In genomic region chrX:153869473-153870287, GRCh38 we compare ENCODE assay signal across 18 cellular contexts. TPM values are rescaled to one million over a fixed set of nuclear protein-coding genes. Genes with fewer than 3 reads are reported as not detected.
DNase-seq lines count a peak whose midpoint lies in the region; ATAC-seq and TF ChIP-seq lines count a peak whose summit lies in the region.
"Had no signal": no experiment of that assay in that cellular context is flagged by ENCODE, and none has a peak within 500 bp of the region (broad histone marks: within the 10 kb centered on the region; RNA-seq: fewer than 3 reads in every experiment).

No MANE protein-coding gene starts in this region.

- in situ Hi-C loops in mammary epithelial cell (cut with MboI; ENCODE audit: low sequenced_read_pairs in 2 of 2), result no loop called here

- H2BK15ac ChIP-seq in neuronal stem cell (ENCODE audit: low read length), result no peak overlapping the region

- no peak overlapping the region for H4K91ac ChIP-seq in neuronal stem cell (ENCODE audit: low read depth, low read length, poor library complexity)

- dilution Hi-C loops in mammary epithelial cell (cut with HindIII; ENCODE audit: low sequenced_read_pairs), result no loop called here

- H3K79me2 ChIP-seq in mammary epithelial cell (ENCODE audit: insufficient read depth, low read length), result no peaks in the 10 kb centered on the region

- ATAC-seq in HG02840 (IDR thresholded peaks at IDR 0.05; ENCODE audit: low FRiP score, unreplicated experiment), result no peak
- ATAC-seq: GM12878 had no signal

- peak overlapping the region; percentile 73 for H2BK12ac ChIP-seq in neuronal stem cell (ENCODE audit: low read length)

- intact Hi-C loops in mammary epithelial cell (cut with micrococcal nuclease) (no loop called here), breast epithelium (cut with DNase I; ENCODE audit: low total_unique reads) (no loop called here)

- H3K4me3 ChIP-seq in mammary epithelial cell (replicated peaks in 1 of 3; ENCODE audit: insufficient read depth in 1 of 3, low read depth in 2 of 3, low read length in 3 of 3) (no peak overlapping the region), breast epithelium (no peak overlapping the region), neuronal stem cell (ENCODE audit: low read length in 2 of 2) (no peak overlapping the region)
- H3K4me3 ChIP-seq: BLaER1 treated with 17β-estradiol and CSF1 and Interleukin-3, amounts not matched to agents 10 nM and 100 nM; GM12878; HAP-1 had no signal

- no peak overlapping the region for H3K14ac ChIP-seq in neuronal stem cell (ENCODE audit: low read length)

- no peak overlapping the region for H3K4ac ChIP-seq in neuronal stem cell (ENCODE audit: low read length)

- WGBS in mammary epithelial cell (ENCODE audit: low coverage, missing lambda C conversion rate), result 94% methylated on average over 15 of the region's 31 CpGs
- no CpG with 5 or more reads among the region's 31 CpGs for WGBS in neuronal stem cell (ENCODE audit: extremely low coverage in 2 of 2, insufficient read length in 2 of 2, insufficient replicate concordance in 1 of 2), 2 donors

- H4K20me1 ChIP-seq in mammary epithelial cell (ENCODE audit: insufficient read depth, low read length), result no peaks in the 10 kb centered on the region

- no peak overlapping the region for H4K8ac ChIP-seq in neuronal stem cell (ENCODE audit: low read depth, low read length)

- TF ChIP-seq CTCF in mammary epithelial cell (conservative IDR thresholded peaks at IDR 0.05 in 1 of 2, IDR thresholded peaks at IDR 0.05 in 1 of 2; ENCODE audit: extremely low read depth in 1 of 2, insufficient read depth in 1 of 2, low read depth in 1 of 2, low read length in 2 of 2) (no peak), breast epithelium (IDR thresholded peaks at IDR 0.05) (no peak)

- H3K79me1 ChIP-seq in neuronal stem cell (ENCODE audit: low read depth, low read length), result no peaks in the 10 kb centered on the region

- no peak overlapping the region for H2AFZ ChIP-seq in mammary epithelial cell (ENCODE audit: low read depth, low read length)
- no peak overlapping the region for H2AFZ ChIP-seq in neuronal stem cell (ENCODE audit: low read length)

- H3K36me3 ChIP-seq in mammary epithelial cell (ENCODE audit: insufficient read depth, low read length), result no peaks in the 10 kb centered on the region
- H3K36me3 ChIP-seq in breast epithelium, result no peaks in the 10 kb centered on the region
- peaks cover 0 to 39% of the 10 kb centered on the region in 2 donors for H3K36me3 ChIP-seq in neuronal stem cell (replicated peaks in 1 of 2; ENCODE audit: control insufficient read depth in 2 of 2, insufficient read depth in 2 of 2, low read length in 2 of 2)
- H3K36me3 ChIP-seq: HAP-1 had no signal

- no peak overlapping the region for H2BK5ac ChIP-seq in neuronal stem cell (ENCODE audit: low read length)

- CTCF ChIA-PET in mammary epithelial cell (lab: Charles Lee; ENCODE audit: low non-redundant PET), result no interaction called here

- no peak overlapping the region for H3K27ac ChIP-seq in mammary epithelial cell (ENCODE audit: insufficient read depth, low read depth, low read length)
- H3K27ac ChIP-seq in breast epithelium, result no peak overlapping the region
- no peak overlapping the region for H3K27ac ChIP-seq in neuronal stem cell (replicated peaks; ENCODE audit: low read length)
- H3K27ac ChIP-seq: 22Rv1; BLaER1 treated with 17β-estradiol and CSF1 and Interleukin-3, amounts not matched to agents 10 nM and 100 nM had no signal

- H3K27me3 ChIP-seq in mammary epithelial cell (ENCODE audit: insufficient read depth, low read length) (no peaks in the 10 kb centered on the region), breast epithelium (peaks cover 3 to 89% of the 10 kb centered on the region in 2 donors), neuronal stem cell (ENCODE audit: control insufficient read depth in 3 of 3, insufficient read depth in 3 of 3, low read depth in 1 of 3, low read length in 3 of 3) (peaks cover 0 to 11% (median 0%) of the 10 kb centered on the region in 3 experiments)

- H3K4me1 ChIP-seq in mammary epithelial cell (ENCODE audit: insufficient read depth, low read length) (no peaks in the 10 kb centered on the region), breast epithelium (no peaks in the 10 kb centered on the region), neuronal stem cell (ENCODE audit: control insufficient read depth in 2 of 2, insufficient read depth in 1 of 2, low read depth in 1 of 2, low read length in 2 of 2) (peaks cover 19 to 25% of the 10 kb centered on the region in 2 donors)
- H3K4me1 ChIP-seq: HAP-1 had no signal

- H2BK120ac ChIP-seq in neuronal stem cell (ENCODE audit: low read depth, low read length), result no peak overlapping the region

- no peak overlapping the region for H3K23ac ChIP-seq in neuronal stem cell (ENCODE audit: low read depth, low read length, poor library complexity)

- no peak for DNase-seq in mammary epithelial cell
- DNase-seq in breast epithelium (ENCODE audit: low spot score in 2 of 2), result no peak
- DNase-seq in GM19238 (ENCODE audit: insufficient read length, low spot score), result peak; percentile 2
- DNase-seq in neuronal stem cell (ENCODE audit: low spot score), result no peak
- DNase-seq in RKO (ENCODE audit: low spot score), result no peak
- DNase-seq in activated CD4-positive, alpha-beta T cell treated with anti-CD3 and anti-CD28 coated beads for 48 hours, result no peak
- DNase-seq: AML-193; CD4-positive, CD25-positive, alpha-beta regulatory T cell; DMS 273 treated with DMSO at 0.1 percent for 48 hours; GOT3 had no signal

- H2AK5ac ChIP-seq in neuronal stem cell (ENCODE audit: low read depth, low read length), result no peak overlapping the region

- H3K9ac ChIP-seq in mammary epithelial cell (ENCODE audit: insufficient read depth, low read length), result no peak overlapping the region
- no peak overlapping the region for H3K9ac ChIP-seq in neuronal stem cell (ENCODE audit: low read depth, low read length, poor library complexity)
- H3K9ac ChIP-seq: BLaER1 treated with 17β-estradiol and CSF1 and Interleukin-3, amounts not matched to agents 10 nM and 100 nM had no signal

- H3K9me3 ChIP-seq in mammary epithelial cell (replicated peaks; ENCODE audit: insufficient read depth, low read length), result no peaks in the 10 kb centered on the region
- H3K9me3 ChIP-seq in breast epithelium, result no peaks in the 10 kb centered on the region
- no peaks in the 10 kb centered on the region for H3K9me3 ChIP-seq in neuronal stem cell (replicated peaks in 1 of 2; ENCODE audit: control insufficient read depth in 2 of 2, insufficient read depth in 1 of 2, low read depth in 1 of 2, low read length in 2 of 2)
- H3K9me3 ChIP-seq: HAP-1 had no signal

- H3K18ac ChIP-seq in neuronal stem cell (ENCODE audit: low read length), result peak overlapping the region; percentile 48

- TF ChIP-seq POLR2A in breast epithelium (IDR thresholded peaks at IDR 0.05), result no peak

- H3K4me2 ChIP-seq in mammary epithelial cell (ENCODE audit: insufficient read depth, low read depth, low read length), result no peak overlapping the region
- H3K4me2 ChIP-seq in neuronal stem cell (ENCODE audit: insufficient read depth, low read length, poor library complexity, severe bottlenecking), result no peak overlapping the region

- BruUV-seq in mammary epithelial cell (replicated peaks; lab: Mats Ljungman, UMichigan), result TSS peak; percentile 38

RNA-seq across cellular contexts. Expression of gene L1CAM, which starts 16.3 kb away (rescaled TPM):
- total RNA-seq in mammary epithelial cell (10 to 100 TPM; 46.2 to 96.4 TPM), breast epithelium (1 to 10 TPM in 1 of 3 donors, under 1 TPM in 2; 0.29 to 1.8 (median 0.66) TPM)
- 36.5 TPM for polyA plus RNA-seq in mammary epithelial cell
- 122 TPM for polyA minus RNA-seq in mammary epithelial cell
- polyA plus RNA-seq in neuronal stem cell (2013, experiment 1 of 2), result 1.6 TPM
- 1.7 TPM for polyA plus RNA-seq in neuronal stem cell (2013, experiment 2 of 2)

RNA-seq across cellular contexts. Expression of gene AVPR2, which starts 34.8 kb away (rescaled TPM):
- total RNA-seq in mammary epithelial cell (not detected), breast epithelium (1 to 10 TPM in 2 of 3 donors, under 1 TPM in 1; 0.44 to 5.9 (median 5.3) TPM)
- not detected for polyA plus RNA-seq in mammary epithelial cell
- not detected for polyA minus RNA-seq in mammary epithelial cell
- polyA plus RNA-seq in neuronal stem cell (2013, experiment 1 of 2), result not detected
- not detected for polyA plus RNA-seq in neuronal stem cell (2013, experiment 2 of 2)
- total RNA-seq: CD4-positive, CD25-positive, alpha-beta regulatory T cell; Daoy; GM12878; HT1080 had no signal
- polyA plus RNA-seq: CD4-positive, CD25-positive, alpha-beta regulatory T cell; IgD-negative memory B cell had no signal

RNA-seq across cellular contexts. Expression of gene PDZD4, which starts 39.3 kb away (rescaled TPM):
- total RNA-seq in mammary epithelial cell, result under 1 TPM; 0.33 to 0.54 TPM
- polyA plus RNA-seq in mammary epithelial cell, result 0.23 TPM
- not detected for polyA minus RNA-seq in mammary epithelial cell
- 1 to 10 TPM in 2 of 3 donors, under 1 TPM in 1; 0.80 to 5.6 (median 2.9) TPM for total RNA-seq in breast epithelium
- polyA plus RNA-seq in neuronal stem cell (2013, experiment 1 of 2), result 13.1 TPM
- polyA plus RNA-seq in neuronal stem cell (2013, experiment 2 of 2), result 12.8 TPM
- polyA plus RNA-seq: CD4-positive, CD25-positive, alpha-beta regulatory T cell had no signal

RNA-seq across cellular contexts. Expression of gene ARHGAP4, which starts 56.4 kb away (rescaled TPM):
- 1 to 10 TPM; 1.3 to 2.3 TPM for total RNA-seq in mammary epithelial cell
- polyA plus RNA-seq in mammary epithelial cell, result 0.66 TPM
- 3.4 TPM for polyA minus RNA-seq in mammary epithelial cell
- 10 to 100 TPM; 18.4 to 21.5 (median 19.8) TPM for total RNA-seq in breast epithelium
- 5.4 TPM for polyA plus RNA-seq in neuronal stem cell (2013, experiment 1 of 2)
- 4.9 TPM for polyA plus RNA-seq in neuronal stem cell (2013, experiment 2 of 2)

Comparison
In these comparisons a context has a peak if more than half of its experiments do, and no peak if none do; other contexts are left out.
1. RNA of gene L1CAM, which starts 16.3 kb away (total RNA-seq): 46.2 to 96.4 TPM in mammary epithelial cell; 0.29 to 1.8 TPM in breast epithelium; every median in the first group is over 10 times any median in the second.